Comparison of ENCODE assay signal across 8 cellular contexts in genomic region chr20:32108814-32109391, GRCh38. TPM values are rescaled to one million over a fixed set of nuclear protein-coding genes. Genes with fewer than 3 reads are reported as not detected.
DNase-seq lines count a peak whose midpoint lies in the region; ATAC-seq and TF ChIP-seq lines count a peak whose summit lies in the region.

No MANE protein-coding gene starts in this region.

- H3K27ac Mint-ChIP-seq in stimulated activated naive B cell treated with anti-CD40 and anti-IgM and Interleukin-4, amounts not matched to agents 10 μg/mL and 1 μg/mL and 100 μg/mL, for 72 hours: no peak overlapping the region

- H3K9me3 Mint-ChIP-seq in stimulated activated naive B cell treated with anti-CD40 and anti-IgM and Interleukin-4, amounts not matched to agents 10 μg/mL and 1 μg/mL and 100 μg/mL, for 72 hours: no peaks in the 10 kb centered on the region

- WGBS in GM23248 (ENCODE audit: low coverage in 1 of 2, low lambda C conversion rate in 2 of 2, missing lambda C conversion rate in 2 of 2), 2 experiments: 47 to 48% methylated on average over 5 of the region's 5 CpGs
- 51 to 66% methylated on average over 5 of the region's 5 CpGs for WGBS in sigmoid colon, 2 donors

- H3K27ac ChIP-seq in GM23248: no peak overlapping the region
- H3K27ac ChIP-seq in RWPE2 (ENCODE audit: poor library complexity, severe bottlenecking): peak overlapping the region; percentile 77
- H3K27ac ChIP-seq in sigmoid colon: peak overlapping the region; percentile 94 to 95 (median 95)

- H3K4me3 ChIP-seq in GM23248: peak overlapping the region; percentile 92; the same call in 1 of the 2 replicates
- H3K4me3 ChIP-seq in RWPE2 (ENCODE audit: severe bottlenecking): peak overlapping the region; percentile 68
- peak overlapping the region; percentile 82 for H3K4me3 ChIP-seq in fibroblast of mammary gland (ENCODE audit: control insufficient read depth, low read depth, low read length)
- H3K4me3 ChIP-seq in sigmoid colon: peak overlapping the region in 3 of 4 donors; percentile 65 to 95 (median 77)

- H3K9ac ChIP-seq in GM23248: peak overlapping the region; percentile 97

- H3F3A ChIP-seq in GM23248 (ENCODE audit: insufficient read depth): no peaks in the 10 kb centered on the region

- TF ChIP-seq CTCF in RWPE2 (IDR thresholded peaks at IDR 0.05; ENCODE audit: poor library complexity, severe bottlenecking) (no peak), fibroblast of mammary gland (conservative IDR thresholded peaks at IDR 0.05; ENCODE audit: control insufficient read depth, insufficient read depth, low read depth, low read length) (no peak), sigmoid colon (IDR thresholded peaks at IDR 0.05) (no peak)

- H3K36me3 Mint-ChIP-seq in stimulated activated naive B cell treated with anti-CD40 and anti-IgM and Interleukin-4, amounts not matched to agents 10 μg/mL and 1 μg/mL and 100 μg/mL, for 72 hours: peaks cover 7 to 11% of the 10 kb centered on the region in 2 donors

- 0 out of 2 replicates have a peak, but pooled peaks cover 4% of the 10 kb centered on the region for H4K20me1 ChIP-seq in GM23248 (ENCODE audit: insufficient read depth)

- H3K4me2 ChIP-seq in GM23248 (ENCODE audit: unreplicated experiment): peak overlapping the region; percentile 99

- ATAC-seq in RWPE2 (ENCODE audit: low read depth) (no peak), HG03520 (IDR thresholded peaks at IDR 0.05; ENCODE audit: unreplicated experiment) (no peak)
- ATAC-seq in stimulated activated naive B cell treated with anti-CD40 and anti-IgM and Interleukin-4, amounts not matched to agents 10 μg/mL and 1 μg/mL and 100 μg/mL, for 72 hours (replicated peaks): no peak

- no peak overlapping the region for H3K4me3 Mint-ChIP-seq in stimulated activated naive B cell treated with anti-CD40 and anti-IgM and Interleukin-4, amounts not matched to agents 10 μg/mL and 1 μg/mL and 100 μg/mL, for 72 hours

- TF ChIP-seq EP300 in sigmoid colon (IDR thresholded peaks at IDR 0.05): no peak

- in situ Hi-C loops in GM23248 (cut with MboI): no loop called here

- no peaks in the 10 kb centered on the region for H3K9me2 ChIP-seq in GM23248 (ENCODE audit: insufficient read depth)

- DNase-seq in GM23248 (no peak), RWPE2 (ENCODE audit: low spot score) (no peak), fibroblast of mammary gland (ENCODE audit: low read depth) (no peak), sigmoid colon (no peak), SW480 (ENCODE audit: low spot score) (no peak), HUDEP-2 (lab: John Stamatoyannopoulos, UW; ENCODE audit: unreplicated experiment in 76 of 76) (no peak)
- no peak for DNase-seq in stimulated activated naive B cell treated with anti-CD40 and anti-IgM and Interleukin-4, amounts not matched to agents 10 μg/mL and 1 μg/mL and 100 μg/mL, for 72 hours

- intact Hi-C loops in sigmoid colon (cut with DNase I): loop anchor here (5.0 kb wide), 1 partner anchor 98 kb away; the partner anchor contains the start of genes PLAGL2 and POFUT1

- no peaks in the 10 kb centered on the region for H3K27me3 Mint-ChIP-seq in stimulated activated naive B cell treated with anti-CD40 and anti-IgM and Interleukin-4, amounts not matched to agents 10 μg/mL and 1 μg/mL and 100 μg/mL, for 72 hours

- H3K4me1 ChIP-seq in GM23248 (ENCODE audit: insufficient read depth): peaks cover 13% of the 10 kb centered on the region
- peaks cover 10% of the 10 kb centered on the region for H3K4me1 ChIP-seq in RWPE2 (ENCODE audit: insufficient read depth, poor library complexity, severe bottlenecking)
- H3K4me1 ChIP-seq in sigmoid colon: peaks cover 0 to 23% (median 20%) of the 10 kb centered on the region in 4 donors

- H3K27me3 ChIP-seq in GM23248 (replicated peaks; ENCODE audit: insufficient read depth): peaks cover 13% of the 10 kb centered on the region
- H3K27me3 ChIP-seq in RWPE2 (ENCODE audit: insufficient read depth, poor library complexity, severe bottlenecking): no peaks in the 10 kb centered on the region
- H3K27me3 ChIP-seq in sigmoid colon: no peaks in the 10 kb centered on the region

- peak overlapping the region; percentile 88 for H2AFZ ChIP-seq in GM23248

- no peak for TF ChIP-seq POLR2A in sigmoid colon (IDR thresholded peaks at IDR 0.05)

- H3K36me3 ChIP-seq in GM23248 (ENCODE audit: low read depth) (no peaks in the 10 kb centered on the region), RWPE2 (ENCODE audit: low read depth) (peaks cover 19% of the 10 kb centered on the region), sigmoid colon (no peaks in the 10 kb centered on the region)

- peaks cover 43% of the 10 kb centered on the region for H3K79me2 ChIP-seq in GM23248 (ENCODE audit: insufficient read depth)

- H3K9me3 ChIP-seq in GM23248 (ENCODE audit: low read depth) (no peaks in the 10 kb centered on the region), RWPE2 (ENCODE audit: severe bottlenecking) (no peaks in the 10 kb centered on the region), sigmoid colon (no peaks in the 10 kb centered on the region)

- H3K4me1 Mint-ChIP-seq in stimulated activated naive B cell treated with anti-CD40 and anti-IgM and Interleukin-4, amounts not matched to agents 10 μg/mL and 1 μg/mL and 100 μg/mL, for 72 hours: peaks cover 19 to 32% of the 10 kb centered on the region in 2 donors

RNA-seq across cellular contexts. Expression of gene TM9SF4, which starts 0.6 kb away (rescaled TPM):
- total RNA-seq in GM23248 (2014; rRNA removed; shearing (Covaris generic)): 40.3 and 41.3 TPM in 2 replicates
- polyA plus RNA-seq in GM23248 (2016; fragmentation: Nextera tagmentation; extraction: Ambion mirVana): 35.2 and 38.6 TPM in 2 replicates
- 10 to 100 TPM; 15.3 to 24.0 (median 19.1) TPM for total RNA-seq in sigmoid colon
- polyA plus RNA-seq in sigmoid colon: 10 to 100 TPM in 1 of 3 donors, 1 to 10 TPM in 2; 6.6 to 38.3 (median 9.0) TPM

RNA-seq across cellular contexts. Expression of gene HCK, which starts 56.9 kb away (rescaled TPM):
- not detected in 2 replicates for total RNA-seq in GM23248 (2014; rRNA removed; shearing (Covaris generic))
- not detected in 2 replicates for polyA plus RNA-seq in GM23248 (2016; fragmentation: Nextera tagmentation; extraction: Ambion mirVana)
- total RNA-seq in sigmoid colon: 10 to 100 TPM in 2 of 4 donors, 1 to 10 TPM in 2; 8.6 to 28.0 (median 10.7) TPM
- polyA plus RNA-seq in sigmoid colon: 10 to 100 TPM; 17.5 to 25.8 (median 20.6) TPM
